Comparison of ENCODE assay signal across 10 cellular contexts in genomic region chr20:36852187-36852586, GRCh38. TPM values are rescaled to one million over a fixed set of nuclear protein-coding genes. Genes with fewer than 3 reads are reported as not detected.
DNase-seq lines count a peak whose midpoint lies in the region; ATAC-seq and TF ChIP-seq lines count a peak whose summit lies in the region.
"Had no signal": no experiment of that assay in that cellular context is flagged by ENCODE, and none has a peak within 500 bp of the region (broad histone marks: within the 10 kb centered on the region; RNA-seq: fewer than 3 reads in every experiment).

No MANE protein-coding gene starts in this region.

- peaks cover 10 to 32% of the 10 kb centered on the region in 2 donors for H3K4me1 ChIP-seq in esophagus (ENCODE audit: control insufficient read depth in 2 of 2, insufficient read depth in 2 of 2, low read length in 1 of 2)

- H3K36me3 ChIP-seq in esophagus (ENCODE audit: control insufficient read depth in 2 of 2, insufficient read depth in 2 of 2, low read length in 1 of 2), result peaks cover 0 to 9% of the 10 kb centered on the region in 2 donors

- H3K9me3 ChIP-seq in AG04450 (ENCODE audit: control insufficient read depth, insufficient read depth, low read length) (peaks cover 14% of the 10 kb centered on the region), esophagus (ENCODE audit: control insufficient read depth in 2 of 2, insufficient read depth in 1 of 2, low read depth in 1 of 2, low read length in 1 of 2) (no peaks in the 10 kb centered on the region)

- no peak for TF ChIP-seq CTCF in AG04450 (IDR thresholded peaks at IDR 0.05; ENCODE audit: low read depth, low read length)

- CTCF ChIA-PET in AG04450 (lab: Charles Lee), result no interaction called here

- WGBS in esophagus, 2 donors, result 55 to 58% methylated on average over 12 of the region's 12 CpGs

- H3K27me3 ChIP-seq in AG04450 (ENCODE audit: control insufficient read depth, insufficient read depth, low read length) (no peaks in the 10 kb centered on the region), esophagus (ENCODE audit: control insufficient read depth in 1 of 2, insufficient read depth in 2 of 2, low read length in 2 of 2) (no peaks in the 10 kb centered on the region)

- DNase-seq in AG04450 (ENCODE audit: low read depth, low spot score), result no peak
- DNase-seq in nucleus accumbens (lab: John Stamatoyannopoulos, UW), result peak in 47 of 56 donors; percentile 28 to 80 (median 55)
- no peak for DNase-seq in KG1 (lab: John Stamatoyannopoulos, UW)
- DNase-seq in AML-193 (lab: John Stamatoyannopoulos, UW), result no peak
- DNase-seq: NCI-H1694 treated with DMSO at 0.1 percent for 48 hours, SW 1271 had no signal

- H3K27ac ChIP-seq in AG04450 (ENCODE audit: low read depth, low read length), result peak overlapping the region; percentile 21
- peak overlapping the region; percentile 71 to 72 for H3K27ac ChIP-seq in esophagus (ENCODE audit: low read depth in 2 of 2, low read length in 1 of 2)

- POLR2A ChIA-PET in AG04450 (lab: Yijun Ruan, JAX), result interaction anchor here (0.8 kb wide), 1 partner anchor 50 kb away, joined by 3 read pairs; no protein-coding TSS in a partner anchor

- H3K4me3 ChIP-seq in AG04450 (ENCODE audit: low read depth, low read length), result no peak overlapping the region
- H3K4me3 ChIP-seq in esophagus (ENCODE audit: low read depth in 1 of 2, low read length in 2 of 2), result no peak overlapping the region

- ATAC-seq in HG03095 (IDR thresholded peaks at IDR 0.05; ENCODE audit: unreplicated experiment), result peak; percentile 51
- ATAC-seq in HG03439 (IDR thresholded peaks at IDR 0.05; ENCODE audit: unreplicated experiment), result no peak
- ATAC-seq in HG02840 (IDR thresholded peaks at IDR 0.05; ENCODE audit: low FRiP score, unreplicated experiment), result no peak

RNA-seq across cellular contexts. Expression of gene TLDC2, which starts 23.8 kb away (rescaled TPM):
- polyA plus RNA-seq in AG04450 (2011; rRNA removed), result 0.27 and 0.57 TPM in 2 replicates
- 0.17 and 0.28 TPM in 2 replicates for polyA minus RNA-seq in AG04450 (2011; rRNA and poly(A)+ RNA removed)
- under 1 TPM; 0.16 to 0.29 TPM for polyA plus RNA-seq in esophagus

Comparison
In these comparisons a context has a peak if more than half of its experiments do, and no peak if none do; other contexts are left out.
1. DNase-seq: peak in nucleus accumbens (47 of 56); none in AG04450 (single experiment), KG1 (single experiment) and AML-193 (0 of 2).